12 cellular contexts compared by ENCODE assay signal in the genomic region with DNA sequence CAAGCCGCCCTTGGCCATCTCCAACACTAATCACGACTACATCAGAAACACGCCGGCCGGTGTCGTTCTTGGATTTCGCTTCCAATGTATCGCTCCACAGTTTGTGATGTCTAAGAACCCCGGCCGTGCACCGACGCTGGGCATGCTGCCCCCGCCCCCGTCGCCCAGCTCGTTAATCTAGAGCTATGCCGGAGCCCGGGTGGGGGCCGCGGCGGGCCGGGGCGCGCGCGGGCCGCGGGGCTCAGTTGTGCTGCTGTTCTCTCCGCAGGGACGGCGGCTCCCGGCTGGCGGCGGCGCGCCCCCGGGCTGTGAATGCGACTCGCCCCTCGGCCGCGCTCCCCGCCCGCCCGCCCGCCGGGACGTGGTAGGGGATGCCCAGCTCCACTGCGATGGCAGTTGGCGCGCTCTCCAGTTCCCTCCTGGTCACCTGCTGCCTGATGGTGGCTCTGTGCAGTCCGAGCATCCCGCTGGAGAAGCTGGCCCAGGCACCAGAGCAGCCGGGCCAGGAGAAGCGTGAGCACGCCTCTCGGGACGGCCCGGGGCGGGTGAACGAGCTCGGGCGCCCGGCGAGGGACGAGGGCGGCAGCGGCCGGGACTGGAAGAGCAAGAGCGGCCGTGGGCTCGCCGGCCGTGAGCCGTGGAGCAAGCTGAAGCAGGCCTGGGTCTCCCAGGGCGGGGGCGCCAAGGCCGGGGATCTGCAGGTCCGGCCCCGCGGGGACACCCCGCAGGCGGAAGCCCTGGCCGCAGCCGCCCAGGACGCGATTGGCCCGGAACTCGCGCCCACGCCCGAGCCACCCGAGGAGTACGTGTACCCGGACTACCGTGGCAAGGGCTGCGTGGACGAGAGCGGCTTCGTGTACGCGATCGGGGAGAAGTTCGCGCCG. TPM values are rescaled to one million over a fixed set of nuclear protein-coding genes. Genes with fewer than 3 reads are reported as not detected.
DNase-seq lines count a peak whose midpoint lies in the region; ATAC-seq and TF ChIP-seq lines count a peak whose summit lies in the region.
"Had no signal": no experiment of that assay in that cellular context is flagged by ENCODE, and none has a peak within 500 bp of the region (broad histone marks: within the 10 kb centered on the region; RNA-seq: fewer than 3 reads in every experiment).

No MANE protein-coding gene starts in this region.

- peaks cover 0 to 12% of the 10 kb centered on the region in 2 donors for H3K27me3 ChIP-seq in body of pancreas
- H3K27me3 ChIP-seq in kidney epithelial cell (ENCODE audit: control insufficient read depth, insufficient read depth, low read length) = peaks cover 41% of the 10 kb centered on the region
- H3K27me3 ChIP-seq in brain microvascular endothelial cell (replicated peaks) = peaks cover 42% of the 10 kb centered on the region

- H3K4me3 ChIP-seq in body of pancreas (no peak overlapping the region), kidney epithelial cell (ENCODE audit: low read depth, low read length) (peak overlapping the region; percentile 20), skin epidermis (peak overlapping the region; percentile 1 to 49 (median 26)), foreskin fibroblast (ENCODE audit: low read depth in 1 of 2, low read length in 2 of 2) (no peak overlapping the region), brain microvascular endothelial cell (ENCODE audit: low read depth, low read length) (no peak overlapping the region)

- H3K4me1 ChIP-seq in body of pancreas = peaks cover 34% of the 10 kb centered on the region

- DNase-seq in body of pancreas (peak in 2 of 4 donors; percentile 23 to 35), kidney epithelial cell (ENCODE audit: low read depth) (no peak), foreskin fibroblast (no peak), brain microvascular endothelial cell (no peak)
- no peak for DNase-seq in activated naive CD4-positive, alpha-beta T cell treated with Interleukin-2 at 50 U/mL for 16 hours
- DNase-seq: effector memory CD4-positive, alpha-beta T cell; naive B cell had no signal

- in situ Hi-C loops in brain microvascular endothelial cell (cut with HindIII; ENCODE audit: low pct_ligation_motif_present, low sequenced_read_pairs) = no loop called here

- ATAC-seq in GM18498 (IDR thresholded peaks at IDR 0.05; ENCODE audit: unreplicated experiment) (peak; percentile 20), body of pancreas (peak; percentile 30), HG03469 (IDR thresholded peaks at IDR 0.05; ENCODE audit: unreplicated experiment) (no peak)

- TF ChIP-seq CTCF in body of pancreas (IDR thresholded peaks at IDR 0.05) (no peak), kidney epithelial cell (IDR thresholded peaks at IDR 0.05; ENCODE audit: insufficient read depth, low read length, poor library complexity, severe bottlenecking) (no peak), foreskin fibroblast (IDR thresholded peaks at IDR 0.05; ENCODE audit: low read depth, low read length) (no peak), brain microvascular endothelial cell (IDR thresholded peaks at IDR 0.05; ENCODE audit: low read depth, low read length, missing control alignments) (no peak)

- no peaks in the 10 kb centered on the region for H3K36me3 ChIP-seq in body of pancreas (replicated peaks in 1 of 2; ENCODE audit: insufficient read depth in 1 of 2, low read depth in 2 of 2)
- no peaks in the 10 kb centered on the region for H3K36me3 ChIP-seq in kidney epithelial cell (ENCODE audit: control insufficient read depth, insufficient read depth, low read length)
- H3K36me3 ChIP-seq in brain microvascular endothelial cell (replicated peaks) = no peaks in the 10 kb centered on the region

- H3K9me3 ChIP-seq in body of pancreas = no peaks in the 10 kb centered on the region

- H3K27ac ChIP-seq in body of pancreas = no peak overlapping the region
- no peak overlapping the region for H3K27ac ChIP-seq in skin epidermis
- H3K27ac ChIP-seq in brain microvascular endothelial cell = no peak overlapping the region

- intact Hi-C loops in body of pancreas (cut with DNase I) = no loop called here

- no peak for TF ChIP-seq POLR2A in body of pancreas (IDR thresholded peaks at IDR 0.05)

- 2% methylated on average over 11 to 74 of the region's 106 CpGs for WGBS in body of pancreas, 2 donors

RNA-seq across cellular contexts. Expression of a gene that starts 1.9 kb away (rescaled TPM):
- total RNA-seq in body of pancreas (not detected), kidney epithelial cell (under 0.01 TPM in 2 replicates)
- total RNA-seq: activated CD8-positive, alpha-beta memory T cell treated with anti-CD3 and anti-CD28 coated beads for 36 hours; RPMI7951 had no signal

Comparison
In these comparisons a context has a peak if more than half of its experiments do, and no peak if none do; other contexts are left out.
1. H3K4me3 ChIP-seq: peak in kidney epithelial cell (single experiment) and skin epidermis (7 of 7); none in body of pancreas (0 of 2), foreskin fibroblast (0 of 2) and brain microvascular endothelial cell (single experiment).